Comparison of ENCODE assay signal across 22 cellular contexts in the genomic region with DNA sequence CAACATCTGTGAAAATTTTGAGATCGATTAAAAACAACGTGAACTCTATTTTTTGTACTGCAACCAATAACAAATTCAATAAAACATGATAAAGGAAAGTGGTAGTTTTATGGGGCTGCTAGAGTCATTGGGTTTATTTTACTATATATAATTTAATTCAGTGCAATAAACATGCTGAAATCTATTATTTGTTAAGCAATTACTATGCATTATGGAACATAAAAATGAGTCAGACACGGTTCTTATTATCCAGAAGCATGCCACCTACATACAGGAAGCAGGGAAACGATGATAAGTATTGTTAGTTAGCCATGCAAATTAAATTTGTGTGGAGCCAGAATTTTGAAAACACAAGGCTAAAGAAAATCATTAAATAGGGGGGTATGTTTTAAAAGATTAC. TPM values are rescaled to one million over a fixed set of nuclear protein-coding genes. Genes with fewer than 3 reads are reported as not detected.
DNase-seq lines count a peak whose midpoint lies in the region; FAIRE-seq and TF ChIP-seq lines count a peak whose summit lies in the region.
"Had no signal": no experiment of that assay in that cellular context is flagged by ENCODE, and none has a peak within 500 bp of the region (broad histone marks: within the 10 kb centered on the region; RNA-seq: fewer than 3 reads in every experiment).

No MANE protein-coding gene starts in this region.

- DNase-seq in A673 (ENCODE audit: low spot score) (peak; percentile 25), GM23248 (peak; percentile 17), SK-N-SH (peak; percentile 39), dermis blood vessel endothelial cell (peak; percentile 50), NCI-H128 (lab: John Stamatoyannopoulos, UW; ENCODE audit: unreplicated experiment) (no peak), NCI-H2029 (lab: John Stamatoyannopoulos, UW) (no peak), D721Med (ENCODE audit: insufficient read length, low spot score) (no peak), DMS79 (lab: John Stamatoyannopoulos, UW) (no peak)
- DNase-seq: Caco-2; CD4-positive, alpha-beta memory T cell; Kasumi-1; NCI-H187; NCI-H2227 treated with DMSO at 0.1 percent for 48 hours; NCI-H510A; NCI-H748 treated with DMSO at 0.1 percent for 48 hours; PC-9; RPMI8226; SHP77 treated with DMSO at 0.1 percent for 48 hours had no signal

- H3K27ac ChIP-seq in A673 (ENCODE audit: low read depth, low read length, poor library complexity, severe bottlenecking) (no peak overlapping the region), GM23248 (peak overlapping the region; percentile 60), SK-N-SH (ENCODE audit: low read depth in 2 of 2, low read length in 1 of 2) (peak overlapping the region; percentile 11 to 19; a peak in 3 of 4 replicates)
- H3K27ac ChIP-seq: BLaER1 treated with 17β-estradiol and CSF1 and Interleukin-3, amounts not matched to agents 10 nM and 100 nM; PC-9 had no signal

- no peak overlapping the region for H2AFZ ChIP-seq in GM23248
- no peak overlapping the region for H2AFZ ChIP-seq in SK-N-SH (ENCODE audit: low read depth)
- H2AFZ ChIP-seq: PC-9 had no signal

- no peak overlapping the region for H3K4me3 ChIP-seq in A673 (ENCODE audit: low read depth, low read length, poor library complexity, severe bottlenecking)
- H3K4me3 ChIP-seq in GM23248 = no peak overlapping the region
- H3K4me3 ChIP-seq in SK-N-SH (ENCODE audit: low read depth in 2 of 2, low read length in 1 of 2) = no peak overlapping the region
- H3K4me3 ChIP-seq: BLaER1 treated with 17β-estradiol and CSF1 and Interleukin-3, amounts not matched to agents 10 nM and 100 nM; PC-9 had no signal

- in situ Hi-C loops in GM23248 (cut with MboI) = no loop called here

- CTCF ChIA-PET in A673 (lab: Charles Lee) (no interaction called here), SK-N-SH (lab: Yijun Ruan, JAX) (interaction anchor here (1.6 kb wide), 1 partner anchor 160 kb away, joined by 3 read pairs; no protein-coding TSS in a partner anchor)

- H4K20me1 ChIP-seq in GM23248 (ENCODE audit: insufficient read depth) (no peaks in the 10 kb centered on the region), SK-N-SH (ENCODE audit: insufficient read depth) (no peaks in the 10 kb centered on the region)
- H4K20me1 ChIP-seq: BLaER1 treated with 17β-estradiol and CSF1 and Interleukin-3, amounts not matched to agents 10 nM and 100 nM had no signal

- TF ChIP-seq CTCF in A673 (conservative IDR thresholded peaks at IDR 0.05; ENCODE audit: low read depth, low read length) = no peak
- TF ChIP-seq CTCF in SK-N-SH (IDR thresholded peaks at IDR 0.05) = no peak
- no peak for TF ChIP-seq CTCF in D721Med (IDR thresholded peaks at IDR 0.05; ENCODE audit: insufficient read depth, missing control alignments)

- no peaks in the 10 kb centered on the region for H3K79me2 ChIP-seq in GM23248 (ENCODE audit: insufficient read depth)
- H3K79me2 ChIP-seq in SK-N-SH (ENCODE audit: insufficient read depth) = no peaks in the 10 kb centered on the region

- intact Hi-C loops in A673 (cut with micrococcal nuclease; ENCODE audit: unreplicated experiment) = no loop called here

- H3K9me3 ChIP-seq in A673 (ENCODE audit: low read depth, low read length, poor library complexity, severe bottlenecking) = no peaks in the 10 kb centered on the region
- H3K9me3 ChIP-seq in GM23248 (ENCODE audit: low read depth) = no peaks in the 10 kb centered on the region
- H3K9me3 ChIP-seq in SK-N-SH = no peaks in the 10 kb centered on the region
- H3K9me3 ChIP-seq: BLaER1 treated with 17β-estradiol and CSF1 and Interleukin-3, amounts not matched to agents 10 nM and 100 nM; Caco-2 had no signal

- H3K9me2 ChIP-seq in GM23248 (ENCODE audit: insufficient read depth) = no peaks in the 10 kb centered on the region
- H3K9me2 ChIP-seq in SK-N-SH = no peaks in the 10 kb centered on the region

- H3F3A ChIP-seq in GM23248 (ENCODE audit: insufficient read depth) (peaks cover 15% of the 10 kb centered on the region), SK-N-SH (replicated peaks; ENCODE audit: insufficient read depth) (peaks cover 19% of the 10 kb centered on the region)

- H3K27me3 ChIP-seq in A673 (replicated peaks; ENCODE audit: insufficient read depth, low read depth, low read length, poor library complexity) (no peaks in the 10 kb centered on the region), GM23248 (replicated peaks; ENCODE audit: insufficient read depth) (no peaks in the 10 kb centered on the region), SK-N-SH (ENCODE audit: insufficient read depth) (no peaks in the 10 kb centered on the region)
- H3K27me3 ChIP-seq: BLaER1 treated with 17β-estradiol and CSF1 and Interleukin-3, amounts not matched to agents 10 nM and 100 nM had no signal

- H3K9ac ChIP-seq in GM23248 (no peak overlapping the region), SK-N-SH (no peak overlapping the region)
- H3K9ac ChIP-seq: BLaER1 treated with 17β-estradiol and CSF1 and Interleukin-3, amounts not matched to agents 10 nM and 100 nM had no signal

- no peak for FAIRE-seq in D721Med (lab: Jason Lieb, UNC)
- FAIRE-seq: G401.6, GM12892, GM19239 had no signal

- POLR2A ChIA-PET in A673 (lab: Charles Lee; ENCODE audit: low non-redundant PET) = no interaction called here
- POLR2A ChIA-PET in SK-N-SH (lab: Yijun Ruan, JAX) = no interaction called here

- WGBS in GM23248 (ENCODE audit: low coverage in 1 of 2, low lambda C conversion rate in 2 of 2, missing lambda C conversion rate in 2 of 2), 2 experiments = 36 to 42% methylated on average over 4 of the region's 4 CpGs
- 36% methylated on average over 4 of the region's 4 CpGs for WGBS in SK-N-SH (ENCODE audit: low lambda C conversion rate)

- H3K36me3 ChIP-seq in A673 (ENCODE audit: insufficient read depth, low read length, poor library complexity, severe bottlenecking) = peaks cover 9% of the 10 kb centered on the region
- H3K36me3 ChIP-seq in GM23248 (ENCODE audit: low read depth) = peaks cover 75% of the 10 kb centered on the region
- peaks cover 72 to 95% of the 10 kb centered on the region in 2 experiments for H3K36me3 ChIP-seq in SK-N-SH (replicated peaks in 1 of 2; ENCODE audit: control insufficient read depth in 1 of 2, insufficient read depth in 2 of 2, low read length in 1 of 2)

- TF ChIP-seq RAD21 in SK-N-SH (IDR thresholded peaks at IDR 0.05; ENCODE audit: low read length) = no peak

- peak in 1 of 2 experiments; percentile 21; a peak in 1 of 4 replicates for TF ChIP-seq EP300 in SK-N-SH (IDR thresholded peaks at IDR 0.05; ENCODE audit: borderline replicate concordance in 1 of 2, low read depth in 1 of 2, low read length in 1 of 2)

- H3K4me1 ChIP-seq in A673 (ENCODE audit: insufficient read depth, low read length, poor library complexity, severe bottlenecking) (peaks cover 15% of the 10 kb centered on the region), GM23248 (ENCODE audit: insufficient read depth) (peaks cover 4% of the 10 kb centered on the region), SK-N-SH (ENCODE audit: control insufficient read depth in 1 of 2, insufficient read depth in 2 of 2, low read depth in 1 of 2, low read length in 1 of 2) (peaks cover 4% of the 10 kb centered on the region in 2 experiments; a peak in 3 of 4 replicates)
- H3K4me1 ChIP-seq: BLaER1 treated with 17β-estradiol and CSF1 and Interleukin-3, amounts not matched to agents 10 nM and 100 nM; Caco-2 had no signal

- no TSS peak for BruUV-seq in A673 (replicated peaks; lab: Mats Ljungman, UMichigan)

- no peak overlapping the region for H3K4me2 ChIP-seq in GM23248 (ENCODE audit: unreplicated experiment)
- no peak overlapping the region for H3K4me2 ChIP-seq in SK-N-SH
- H3K4me2 ChIP-seq: BLaER1 treated with 17β-estradiol and CSF1 and Interleukin-3, amounts not matched to agents 10 nM and 100 nM; PC-9 had no signal

TF ChIP-seq in SK-N-SH, 30 proteins besides CTCF, POLR2A, EP300 and RAD21:
- peak; percentile 12; the same call in 1 of the 2 replicates for TF ChIP-seq TCF12 (IDR thresholded peaks at IDR 0.05)
- TF ChIP-seq RXRA (IDR thresholded peaks at IDR 0.05; ENCODE audit: borderline replicate concordance, low read depth) = no peak
- no peak for TF ChIP-seq TEAD4 (IDR thresholded peaks at IDR 0.05; ENCODE audit: borderline replicate concordance, insufficient read depth)

RNA-seq across cellular contexts. Expression of a gene that starts 27.2 kb away (rescaled TPM):
- total RNA-seq in A673 (2021) (5.8 and 9.0 TPM in 2 replicates), dermis blood vessel endothelial cell (20.7 and 28.6 TPM in 2 replicates)
- total RNA-seq in GM23248 (2014; rRNA removed; shearing (Covaris generic)) = 27.2 and 29.5 TPM in 2 replicates
- polyA plus RNA-seq in GM23248 (2016; fragmentation: Nextera tagmentation; extraction: Ambion mirVana) (10.5 and 11.6 TPM in 2 replicates), SK-N-SH (2012; rRNA removed) (19.0 and 27.4 TPM in 2 replicates)
- polyA plus RNA-seq in SK-N-SH (2012; cell fraction: cytosol; rRNA removed) = 18.9 and 26.6 TPM in 2 replicates
- polyA plus RNA-seq in SK-N-SH (2012; cell fraction: nucleus; rRNA removed) = 68.9 and 69.9 TPM in 2 replicates

RNA-seq across cellular contexts. Expression of a gene that starts 34.9 kb away (rescaled TPM):
- total RNA-seq in A673 (2021) = 50.0 and 55.8 TPM in 2 replicates
- total RNA-seq in GM23248 (2014; rRNA removed; shearing (Covaris generic)) = 46.3 and 61.2 TPM in 2 replicates
- 48.1 and 58.3 TPM in 2 replicates for polyA plus RNA-seq in GM23248 (2016; fragmentation: Nextera tagmentation; extraction: Ambion mirVana)
- polyA plus RNA-seq in SK-N-SH (2012; rRNA removed) = 33.0 and 38.3 TPM in 2 replicates
- 31.1 and 33.0 TPM in 2 replicates for polyA plus RNA-seq in SK-N-SH (2012; cell fraction: cytosol; rRNA removed)
- 47.7 and 65.7 TPM in 2 replicates for polyA plus RNA-seq in SK-N-SH (2012; cell fraction: nucleus; rRNA removed)
- 26.5 and 26.9 TPM in 2 replicates for total RNA-seq in dermis blood vessel endothelial cell

RNA-seq across cellular contexts. Expression of a gene that starts 35.4 kb away (rescaled TPM):
- total RNA-seq in A673 (2021) (10.4 and 15.3 TPM in 2 replicates), dermis blood vessel endothelial cell (19.6 and 24.2 TPM in 2 replicates)
- 17.3 and 17.5 TPM in 2 replicates for total RNA-seq in GM23248 (2014; rRNA removed; shearing (Covaris generic))
- polyA plus RNA-seq in GM23248 (2016; fragmentation: Nextera tagmentation; extraction: Ambion mirVana) (15.6 and 19.3 TPM in 2 replicates), SK-N-SH (2012; rRNA removed) (16.3 and 29.2 TPM in 2 replicates)
- 9.7 and 12.1 TPM in 2 replicates for polyA plus RNA-seq in SK-N-SH (2012; cell fraction: cytosol; rRNA removed)
- polyA plus RNA-seq in SK-N-SH (2012; cell fraction: nucleus; rRNA removed) = 67.3 and 114 TPM in 2 replicates

Comparison
In these comparisons a context has a peak if more than half of its experiments do, and no peak if none do; other contexts are left out.
1. DNase-seq: peak in A673 (single experiment), GM23248 (single experiment), SK-N-SH (single experiment) and dermis blood vessel endothelial cell (single experiment); none in NCI-H128 (single experiment), NCI-H2029 (single experiment), D721Med (single experiment) and DMS79 (single experiment).